In genomic region chr1:143803904-143804539, GRCh38 we compare ENCODE assay signal across 8 cellular contexts.
DNase-seq lines count a peak whose midpoint lies in the region; ATAC-seq, FAIRE-seq and TF ChIP-seq lines count a peak whose summit lies in the region.
"Not testable (repeated sequence)": the region's sequence is repeated elsewhere in the genome, so short reads cannot be mapped to it uniquely, and the experiment has no call there.

No MANE protein-coding gene starts in this region.

- peak overlapping the region; percentile 72 for H3K4me3 ChIP-seq in A673 (ENCODE audit: low read depth, low read length, poor library complexity, severe bottlenecking)
- H3K4me3 ChIP-seq in WERI-Rb-1 (ENCODE audit: low read depth, low read length), result peak overlapping the region; percentile 48
- H3K4me3 ChIP-seq in astrocyte (ENCODE audit: insufficient read depth, low read depth, low read length), result peak overlapping the region; percentile 64
- H3K4me3 ChIP-seq in skin epidermis, result peak overlapping the region in 5 of 7 experiments; percentile 21 to 35 (median 29)

- intact Hi-C loops in A673 (cut with micrococcal nuclease; ENCODE audit: unreplicated experiment), result not testable (repeated sequence)

- FAIRE-seq in astrocyte (lab: Jason Lieb, UNC), result not testable (repeated sequence)

- CTCF ChIA-PET in A673 (lab: Charles Lee), result not testable (repeated sequence)

- H3K36me3 Mint-ChIP-seq in astrocyte (ENCODE audit: low read depth, unreplicated experiment), result not testable (repeated sequence)

- not testable (repeated sequence) for H3K9me3 ChIP-seq in A673 (ENCODE audit: low read depth, low read length, poor library complexity, severe bottlenecking); WERI-Rb-1 (ENCODE audit: severe bottlenecking); astrocyte (ENCODE audit: insufficient read depth, low read depth, low read length)

- H3K9ac ChIP-seq in astrocyte (ENCODE audit: low read length), result not testable (repeated sequence)

- H3K4me2 ChIP-seq in astrocyte (ENCODE audit: low read length), result peak overlapping the region; percentile 84

- not testable (repeated sequence) for H3K27me3 Mint-ChIP-seq in astrocyte (ENCODE audit: low read depth, unreplicated experiment)

- H3K27ac ChIP-seq in A673 (ENCODE audit: low read depth, low read length, poor library complexity, severe bottlenecking), result peak overlapping the region; percentile 30
- H3K27ac ChIP-seq in WERI-Rb-1; astrocyte (ENCODE audit: low read depth, low read length); foreskin keratinocyte; skin epidermis: not testable (repeated sequence)

- H3K4me3 Mint-ChIP-seq in astrocyte (ENCODE audit: unreplicated experiment), result peak overlapping the region; percentile 83

- H3K4me1 ChIP-seq in A673 (ENCODE audit: insufficient read depth, low read length, poor library complexity, severe bottlenecking); astrocyte (ENCODE audit: insufficient read depth, low read length); foreskin keratinocyte: not testable (repeated sequence)

- H3K27me3 ChIP-seq in A673 (replicated peaks; ENCODE audit: insufficient read depth, low read depth, low read length, poor library complexity); WERI-Rb-1 (ENCODE audit: insufficient read depth, low read depth, severe bottlenecking); astrocyte (ENCODE audit: insufficient read depth, low read length); foreskin keratinocyte: not testable (repeated sequence)

- H3K36me3 ChIP-seq in A673 (ENCODE audit: insufficient read depth, low read length, poor library complexity, severe bottlenecking); WERI-Rb-1; astrocyte (ENCODE audit: insufficient read depth, low read length): not testable (repeated sequence)

- not testable (repeated sequence) for H4K20me1 ChIP-seq in astrocyte (ENCODE audit: insufficient read depth, low read length)

- not testable (repeated sequence) for H3K9me3 Mint-ChIP-seq in astrocyte (ENCODE audit: unreplicated experiment)

- ATAC-seq in GM18861 (IDR thresholded peaks at IDR 0.05; ENCODE audit: unreplicated experiment), result peak; percentile 62
- ATAC-seq in foreskin keratinocyte, result peak; percentile 74

- not testable (repeated sequence) for BruUV-seq in A673 (replicated peaks; lab: Mats Ljungman, UMichigan)

- POLR2A ChIA-PET in A673 (lab: Charles Lee; ENCODE audit: low non-redundant PET), result not testable (repeated sequence)

- H3K4me1 Mint-ChIP-seq in astrocyte (ENCODE audit: low read depth, unreplicated experiment), result not testable (repeated sequence)

- peak overlapping the region; percentile 63 for H2AFZ ChIP-seq in astrocyte (ENCODE audit: low read depth, low read length)

- DNase-seq in A673 (ENCODE audit: low spot score) (peak; percentile 73), HK-2 (ENCODE audit: unreplicated experiment) (peak; percentile 41), WERI-Rb-1 (peak; percentile 12), astrocyte (ENCODE audit: low read depth) (peak; percentile 0), foreskin keratinocyte (peak; percentile 15 to 32), medulla oblongata (ENCODE audit: extremely low spot score) (peak; percentile 6)

- H3K27ac Mint-ChIP-seq in astrocyte (ENCODE audit: unreplicated experiment), result not testable (repeated sequence)

- TF ChIP-seq CTCF in A673 (conservative IDR thresholded peaks at IDR 0.05; ENCODE audit: low read depth, low read length); WERI-Rb-1 (IDR thresholded peaks at IDR 0.05; ENCODE audit: low read depth, low read length); astrocyte (IDR thresholded peaks at IDR 0.05; ENCODE audit: insufficient read depth, low read depth, low read length); foreskin keratinocyte (conservative IDR thresholded peaks at IDR 0.05): not testable (repeated sequence)

- not testable (repeated sequence) for H3K79me2 ChIP-seq in astrocyte (ENCODE audit: insufficient read depth, low read length)

Comparison
In these comparisons a context has a peak if more than half of its experiments do, and no peak if none do; other contexts are left out.
1. DNase-seq: peak in every context shown above with its lines; median percentile 73 in A673; 41 in HK-2; 24 in foreskin keratinocyte; 12 in WERI-Rb-1; 6 in medulla oblongata; 0 in astrocyte.